ENCODE assay signal across 8 cellular contexts in genomic region chr7:142496545-142496991, GRCh38.
DNase-seq lines count a peak whose midpoint lies in the region; ATAC-seq lines count a peak whose summit lies in the region.

No MANE protein-coding gene starts in this region.

- no peak overlapping the region for H3K4me3 ChIP-seq in Karpas-422 (ENCODE audit: low read length)

- DNase-seq in NCI-H2081 (lab: John Stamatoyannopoulos, UW): peak; percentile 13 to 22
- DNase-seq in NCI-H2081 treated with DMSO at 0.1 percent for 48 hours (lab: John Stamatoyannopoulos, UW): no peak
- DNase-seq in Karpas-422: peak; percentile 55
- peak; percentile 24 for DNase-seq in hepatic stellate cell (ENCODE audit: low spot score)
- peak; percentile 74 for DNase-seq in superior temporal gyrus (ENCODE audit: extremely low spot score)
- DNase-seq in NCI-H1092 (lab: John Stamatoyannopoulos, UW): no peak

- no peak overlapping the region for H3K4me2 ChIP-seq in Karpas-422 (ENCODE audit: low read depth, low read length, poor library complexity, severe bottlenecking)

- H3K27me3 Mint-ChIP-seq in activated naive CD8-positive, alpha-beta T cell: no peaks in the 10 kb centered on the region

- H3K9ac ChIP-seq in Karpas-422 (ENCODE audit: low read length): no peak overlapping the region

- H3K36me3 ChIP-seq in Karpas-422 (ENCODE audit: insufficient read depth, low read length): no peaks in the 10 kb centered on the region

- peaks cover 56% of the 10 kb centered on the region for H3K4me1 Mint-ChIP-seq in activated naive CD8-positive, alpha-beta T cell (ENCODE audit: low read depth)

- no peaks in the 10 kb centered on the region for H3K36me3 Mint-ChIP-seq in activated naive CD8-positive, alpha-beta T cell

- no peaks in the 10 kb centered on the region for H3K9me2 ChIP-seq in Karpas-422 (replicated peaks; ENCODE audit: insufficient read depth, low read length)

- no peaks in the 10 kb centered on the region for H3K79me2 ChIP-seq in Karpas-422 (ENCODE audit: low read length)

- peak overlapping the region; percentile 67 for H3K4me3 Mint-ChIP-seq in activated naive CD8-positive, alpha-beta T cell

- peak; percentile 55 for ATAC-seq in GM19468 (IDR thresholded peaks at IDR 0.05; ENCODE audit: extremely low read depth, unreplicated experiment)

- no peak overlapping the region for H3K27ac ChIP-seq in Karpas-422 (ENCODE audit: low read length)

- no peaks in the 10 kb centered on the region for H4K20me1 ChIP-seq in Karpas-422 (ENCODE audit: insufficient read depth, low read depth, low read length)

- no peaks in the 10 kb centered on the region for H3K9me3 Mint-ChIP-seq in activated naive CD8-positive, alpha-beta T cell (ENCODE audit: low read depth)

- H2AFZ ChIP-seq in Karpas-422 (ENCODE audit: low read length): no peak overlapping the region

- H3K27ac Mint-ChIP-seq in activated naive CD8-positive, alpha-beta T cell: peak overlapping the region; percentile 64

- H3K4me1 ChIP-seq in Karpas-422 (ENCODE audit: low read length): peaks cover 5% of the 10 kb centered on the region

- H3K9me3 ChIP-seq in Karpas-422 (ENCODE audit: low read length): no peaks in the 10 kb centered on the region

- H3K27me3 ChIP-seq in Karpas-422 (ENCODE audit: low read length): no peaks in the 10 kb centered on the region

Comparison
In these comparisons a context has a peak if more than half of its experiments do, and no peak if none do; other contexts are left out.
1. DNase-seq: peak in NCI-H2081 (2 of 2), Karpas-422 (single experiment), hepatic stellate cell (single experiment) and superior temporal gyrus (single experiment); none in NCI-H2081 treated with DMSO at 0.1 percent for 48 hours (single experiment) and NCI-H1092 (single experiment).